Comparison of ENCODE assay signal across 8 cellular contexts in the genomic region with DNA sequence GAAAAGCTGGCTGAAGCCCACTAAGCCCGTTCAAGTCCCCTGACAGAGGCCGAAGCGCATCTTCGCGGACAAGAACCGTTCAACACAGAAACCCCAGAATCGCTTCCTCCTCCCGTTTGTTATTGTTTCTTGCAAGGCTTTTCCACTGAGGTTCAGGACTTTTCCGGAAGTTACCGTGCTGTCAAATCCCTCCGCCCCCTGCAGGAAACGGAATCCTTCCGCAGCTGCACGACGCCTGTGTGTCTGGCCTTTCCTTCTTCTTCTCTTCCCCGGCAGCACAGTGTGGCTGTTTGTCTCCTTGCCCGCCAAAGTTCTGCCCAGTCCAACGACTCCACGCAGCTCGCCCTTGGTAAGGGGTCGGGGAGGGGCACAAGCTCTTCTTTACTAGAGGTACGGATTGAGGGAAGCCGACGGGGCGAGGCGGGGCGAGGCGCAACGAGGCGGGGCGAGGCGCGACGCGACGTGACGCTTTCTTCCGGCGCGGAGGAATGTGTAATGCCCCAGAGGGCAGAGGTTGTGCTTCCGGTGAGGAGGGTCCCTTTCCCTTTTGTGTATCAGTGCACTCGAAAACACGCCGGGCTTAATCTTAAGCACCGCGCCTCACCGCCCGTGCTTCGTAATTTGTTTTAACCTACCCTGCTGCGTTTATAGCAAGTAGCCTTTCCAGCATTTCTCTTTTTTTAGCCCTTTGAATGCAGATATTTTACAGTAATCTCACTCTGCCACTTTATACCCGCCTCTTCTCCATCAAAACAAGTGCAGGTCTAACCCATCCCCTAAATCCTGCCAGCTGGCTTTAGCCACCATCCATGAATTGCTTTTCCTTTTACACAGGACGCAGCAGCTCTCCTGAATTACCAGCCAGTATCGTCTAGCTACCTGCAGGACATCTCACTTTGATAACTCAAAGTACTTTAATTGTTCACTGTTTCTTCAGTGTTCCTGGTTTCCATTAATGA. TPM values are rescaled to one million over a fixed set of nuclear protein-coding genes. Genes with fewer than 3 reads are reported as not detected.
DNase-seq lines count a peak whose midpoint lies in the region; ATAC-seq and TF ChIP-seq lines count a peak whose summit lies in the region.

A gene (minus strand): TSS at position 183 of the 959 bp plus-strand sequence. CDS start 229 bp downstream, outside the sequence.

- CTCF ChIA-PET in AG04449 (lab: Yijun Ruan, JAX): interaction anchor here (0.9 to 1.7 kb wide), 4 partner anchors 10 to 13 kb away, joined by 3 to 6 read pairs (median 4); a partner anchor contains a TSS

- no peaks in the 10 kb centered on the region for H3K9me3 ChIP-seq in duodenal mucosa (ENCODE audit: control insufficient read depth in 1 of 2, low read length in 2 of 2)

- ATAC-seq in GM19324 (IDR thresholded peaks at IDR 0.05; ENCODE audit: low FRiP score, unreplicated experiment) (peak; percentile 89), HG03469 (IDR thresholded peaks at IDR 0.05; ENCODE audit: unreplicated experiment) (peak; percentile 72)

- POLR2A ChIA-PET in AG04449 (lab: Yijun Ruan, JAX): interaction anchor here (0.7 to 0.8 kb wide), 2 partner anchors 12 to 372 kb away, joined by 4 to 7 read pairs; a partner anchor contains a TSS

- peak within 1 kb of the TSS; percentile 88 for H3K27ac ChIP-seq in duodenal mucosa (ENCODE audit: low read depth, low read length)

- TF ChIP-seq CTCF in AG04449 (IDR thresholded peaks at IDR 0.05; ENCODE audit: insufficient read depth, low read length, missing control alignments): no peak

- H3K36me3 ChIP-seq in duodenal mucosa (ENCODE audit: control insufficient read depth in 1 of 2, insufficient read depth in 2 of 2, low read length in 2 of 2): peaks cover 4% of the 10 kb centered on the region in 2 donors

- H3K27me3 ChIP-seq in duodenal mucosa (ENCODE audit: control insufficient read depth in 1 of 2, insufficient read depth in 2 of 2, low read length in 2 of 2): no peaks in the 10 kb centered on the region

- H3K4me3 ChIP-seq in AG04449 (ENCODE audit: low read depth, low read length) (peak within 1 kb of the TSS; percentile 97), duodenal mucosa (ENCODE audit: low read depth in 1 of 2, low read length in 2 of 2) (peak within 1 kb of the TSS; percentile 96)

- H3K9ac ChIP-seq in duodenal mucosa (ENCODE audit: low read depth in 1 of 2, low read length in 2 of 2): peak within 1 kb of the TSS; percentile 90 to 98

- peaks cover 21 to 22% of the 10 kb centered on the region in 2 donors for H3K4me1 ChIP-seq in duodenal mucosa (ENCODE audit: control insufficient read depth in 1 of 2, insufficient read depth in 2 of 2, low read length in 2 of 2)

- DNase-seq in AG04449 (ENCODE audit: low read depth, low spot score) (peak; percentile 65), lung microvascular endothelial cell (ENCODE audit: low read depth in 2 of 2) (peak; percentile 92 to 96), anterior cingulate cortex (lab: John Stamatoyannopoulos, UW) (no peak)
- DNase-seq in activated CD4-positive, alpha-beta T cell treated with anti-CD3 and anti-CD28 coated beads for 48 hours: peak; percentile 91
- DNase-seq in stimulated activated CD8-positive, alpha-beta memory T cell treated with anti-CD3 and anti-CD28 coated beads, Interleukin-12 subunit alpha, Interleukin-12 subunit beta, amount 100 ng/mL, for 1 hour (ENCODE audit: low read depth): peak; percentile 80

RNA-seq across cellular contexts. Expression of the gene that starts here (rescaled TPM):
- 35.1 and 51.6 TPM in 2 replicates for total RNA-seq in lung microvascular endothelial cell

Comparison
In these comparisons a context has a peak if more than half of its experiments do, and no peak if none do; other contexts are left out.
1. DNase-seq: peak in AG04449 (single experiment), activated CD4-positive, alpha-beta T cell treated with anti-CD3 and anti-CD28 coated beads for 48 hours (single experiment), lung microvascular endothelial cell (2 of 2) and stimulated activated CD8-positive, alpha-beta memory T cell treated with anti-CD3 and anti-CD28 coated beads, Interleukin-12 subunit alpha, Interleukin-12 subunit beta, amount 100 ng/mL, for 1 hour (single experiment); none in anterior cingulate cortex (0 of 58).